10 cellular contexts compared by ENCODE assay signal in genomic region chr19:57946316-57946715, GRCh38. TPM values are rescaled to one million over a fixed set of nuclear protein-coding genes. Genes with fewer than 3 reads are reported as not detected.
A peak's percentile ranks its signal among the peaks of the same experiment; 100 is the strongest.
DNase-seq lines count a peak whose midpoint lies in the region; ATAC-seq and TF ChIP-seq lines count a peak whose summit lies in the region.
"Had no signal": no experiment of that assay in that cellular context is flagged by ENCODE, and none has a peak within 500 bp of the region (broad histone marks: within the 10 kb centered on the region; RNA-seq: fewer than 3 reads in every experiment).

No MANE protein-coding gene starts in this region.

- H3K36me3 ChIP-seq in ES-I3 (ENCODE audit: insufficient read depth, low read length), result peaks cover 24% of the 10 kb centered on the region; the same call in 1 of the 2 replicates
- peaks cover 49% of the 10 kb centered on the region for H3K36me3 ChIP-seq in OCI-LY3 (replicated peaks; ENCODE audit: low read depth, low read length)

- no peak overlapping the region for H2AFZ ChIP-seq in OCI-LY3 (ENCODE audit: low read depth, low read length)

- peak overlapping the region; percentile 92 for H3K9ac ChIP-seq in ES-I3 (ENCODE audit: low read depth, low read length)
- H3K9ac ChIP-seq in OCI-LY3 (ENCODE audit: low read length), result no peak overlapping the region

- H3K27ac ChIP-seq in OCI-LY3 (ENCODE audit: low read length), result no peak overlapping the region

- peaks cover 24% of the 10 kb centered on the region for H3K9me3 Mint-ChIP-seq in endothelial cell (ENCODE audit: unreplicated experiment)
- H3K9me3 Mint-ChIP-seq in osteocyte (ENCODE audit: unreplicated experiment), result peaks cover 33% of the 10 kb centered on the region

- DNase-seq in endothelial cell (ENCODE audit: low spot score) (no peak), osteocyte (ENCODE audit: extremely low spot score, unreplicated experiment) (no peak), NCI-H510A (lab: John Stamatoyannopoulos, UW) (no peak), SIG-M5 treated with dmso at 0.1 percent for 504 hours (lab: John Stamatoyannopoulos, UW; ENCODE audit: unreplicated experiment) (no peak)
- DNase-seq: stimulated activated CD4-positive, alpha-beta T cell treated with anti-CD3 and anti-CD28 coated beads, Interleukin-2, amount 100 ng/mL, for 48 hours had no signal

- peaks cover 37% of the 10 kb centered on the region for H3K79me2 ChIP-seq in OCI-LY3 (ENCODE audit: low read length)

- H3K27me3 Mint-ChIP-seq in endothelial cell (ENCODE audit: unreplicated experiment) (peaks cover 17% of the 10 kb centered on the region), osteocyte (ENCODE audit: unreplicated experiment) (no peaks in the 10 kb centered on the region)

- peak overlapping the region; percentile 39 for H3K27ac Mint-ChIP-seq in endothelial cell (ENCODE audit: unreplicated experiment)
- H3K27ac Mint-ChIP-seq in osteocyte (ENCODE audit: unreplicated experiment), result no peak overlapping the region

- peak overlapping the region; percentile 90 for H3K4me3 ChIP-seq in OCI-LY3 (ENCODE audit: low read length)

- H3K4me2 ChIP-seq in OCI-LY3 (ENCODE audit: low read length), result peak overlapping the region; percentile 69

- H3K36me3 Mint-ChIP-seq in endothelial cell (ENCODE audit: low read depth, unreplicated experiment) (peaks cover 52% of the 10 kb centered on the region), osteocyte (ENCODE audit: unreplicated experiment) (peaks cover 45% of the 10 kb centered on the region)

- H3K4me3 Mint-ChIP-seq in endothelial cell (ENCODE audit: unreplicated experiment) (peak overlapping the region; percentile 88), osteocyte (ENCODE audit: unreplicated experiment) (peak overlapping the region; percentile 95)

- no peaks in the 10 kb centered on the region for H3K27me3 ChIP-seq in OCI-LY3 (ENCODE audit: low read depth, low read length)

- no peaks in the 10 kb centered on the region for H4K20me1 ChIP-seq in OCI-LY3 (ENCODE audit: insufficient read depth, low read length)

- TF ChIP-seq CTCF in OCI-LY3 (IDR thresholded peaks at IDR 0.05; ENCODE audit: low read depth, low read length), result no peak
- TF ChIP-seq CTCF in endothelial cell (IDR thresholded peaks at IDR 0.05; ENCODE audit: unreplicated experiment), result no peak
- TF ChIP-seq CTCF in osteocyte (IDR thresholded peaks at IDR 0.05), result no peak

- ATAC-seq in HG02884 (IDR thresholded peaks at IDR 0.05; ENCODE audit: unreplicated experiment), result no peak
- ATAC-seq in GM19455 (IDR thresholded peaks at IDR 0.05; ENCODE audit: unreplicated experiment), result no peak

- H3K9me3 ChIP-seq in ES-I3 (ENCODE audit: control insufficient read depth, insufficient read depth, low read length) (peaks cover 14% of the 10 kb centered on the region), OCI-LY3 (ENCODE audit: insufficient read depth, low read length) (peaks cover 56% of the 10 kb centered on the region)

- H3K4me1 ChIP-seq in ES-I3 (ENCODE audit: insufficient read depth, low read length) (no peaks in the 10 kb centered on the region), OCI-LY3 (ENCODE audit: low read length) (peaks cover 9% of the 10 kb centered on the region)

- peaks cover 10% of the 10 kb centered on the region for H3K4me1 Mint-ChIP-seq in endothelial cell (ENCODE audit: unreplicated experiment)
- peaks cover 15% of the 10 kb centered on the region for H3K4me1 Mint-ChIP-seq in osteocyte (ENCODE audit: unreplicated experiment)

RNA-seq across cellular contexts. Expression of gene ZNF256, which starts 1.2 kb away (rescaled TPM):
- total RNA-seq in endothelial cell (ENCODE audit: unreplicated experiment), result 10.4 TPM
- 6.0 and 6.3 TPM in 2 replicates for total RNA-seq in osteocyte

RNA-seq across cellular contexts. Expression of gene ZNF418, which starts 11.1 kb away (rescaled TPM):
- total RNA-seq in endothelial cell (ENCODE audit: unreplicated experiment) (14.0 TPM), osteocyte (12.0 and 12.3 TPM in 2 replicates)

RNA-seq across cellular contexts. Expression of gene C19orf18, which starts 28.0 kb away (rescaled TPM):
- 1.8 TPM for total RNA-seq in endothelial cell (ENCODE audit: unreplicated experiment)
- total RNA-seq in osteocyte, result 1.4 and 1.8 TPM in 2 replicates
- total RNA-seq: RPMI7951 had no signal

RNA-seq across cellular contexts. Expression of gene ZNF417, which starts 29.9 kb away (rescaled TPM):
- total RNA-seq in endothelial cell (ENCODE audit: unreplicated experiment), result 16.7 TPM
- 16.9 and 21.0 TPM in 2 replicates for total RNA-seq in osteocyte

RNA-seq across cellular contexts. Expression of gene ZNF606, which starts 56.3 kb away (rescaled TPM):
- total RNA-seq in endothelial cell (ENCODE audit: unreplicated experiment) (22.3 TPM), osteocyte (17.5 and 22.0 TPM in 2 replicates)
